ENCODE assay signal across 8 cellular contexts in genomic region chr13:40668335-40668734, GRCh38. TPM values are rescaled to one million over a fixed set of nuclear protein-coding genes. Genes with fewer than 3 reads are reported as not detected.
DNase-seq lines count a peak whose midpoint lies in the region; ATAC-seq and TF ChIP-seq lines count a peak whose summit lies in the region.

No MANE protein-coding gene starts in this region.

- TF ChIP-seq CTCF in GM20000 (IDR thresholded peaks at IDR 0.05; ENCODE audit: extremely low read depth, missing control alignments) = peak; percentile 46
- peak; percentile 66 for TF ChIP-seq CTCF in natural killer cell (IDR thresholded peaks at IDR 0.05)

- peak overlapping the region; percentile 87 for H3K4me3 Mint-ChIP-seq in natural killer cell

- no peaks in the 10 kb centered on the region for H3K9me3 Mint-ChIP-seq in natural killer cell

- peaks cover 22 to 25% of the 10 kb centered on the region in 2 donors for H3K4me1 Mint-ChIP-seq in natural killer cell

- H3K36me3 Mint-ChIP-seq in natural killer cell = no peaks in the 10 kb centered on the region

- peak overlapping the region; percentile 83 to 95 for H3K27ac Mint-ChIP-seq in natural killer cell

- ATAC-seq in natural killer cell (peak in 1 of 3 donors; percentile 9), GM19023 (IDR thresholded peaks at IDR 0.05; ENCODE audit: unreplicated experiment) (no peak), HG03135 (IDR thresholded peaks at IDR 0.05; ENCODE audit: unreplicated experiment) (no peak)

- DNase-seq in GM20000 (ENCODE audit: low spot score) = peak; percentile 63
- peak; percentile 40 for DNase-seq in SW480 (ENCODE audit: low spot score)
- peak; percentile 23 for DNase-seq in effector CD8-positive, alpha-beta T cell (lab: John Stamatoyannopoulos, UW)
- peak; percentile 21 for DNase-seq in natural killer cell
- DNase-seq in central memory CD4-positive, alpha-beta T cell = no peak
- no peak for DNase-seq in glomerular visceral epithelial cell (ENCODE audit: extremely low spot score)

- intact Hi-C loops in natural killer cell (cut with micrococcal nuclease) = loop anchor here (5.0 to 10.0 kb wide), 3 partner anchors 109 to 1631 kb away; partner anchors contain the start of genes NHLRC3 and PROSER1

- no peaks in the 10 kb centered on the region for H3K27me3 Mint-ChIP-seq in natural killer cell (ENCODE audit: low read depth in 2 of 2)

RNA-seq across cellular contexts. Expression of gene FOXO1, which starts 1.9 kb away (rescaled TPM):
- total RNA-seq in natural killer cell = 10 to 100 TPM; 23.9 to 29.8 (median 27.6) TPM

Comparison
In these comparisons a context has a peak if more than half of its experiments do, and no peak if none do; other contexts are left out.
1. DNase-seq: peak in GM20000 (single experiment), SW480 (single experiment), effector CD8-positive, alpha-beta T cell (single experiment) and natural killer cell (single experiment); none in central memory CD4-positive, alpha-beta T cell (single experiment) and glomerular visceral epithelial cell (single experiment).